Comparison of ENCODE assay signal across 16 cellular contexts in genomic region chr10:112969542-112969941, GRCh38. TPM values are rescaled to one million over a fixed set of nuclear protein-coding genes. Genes with fewer than 3 reads are reported as not detected.
DNase-seq lines count a peak whose midpoint lies in the region; ATAC-seq and TF ChIP-seq lines count a peak whose summit lies in the region.
"Had no signal": no experiment of that assay in that cellular context is flagged by ENCODE, and none has a peak within 500 bp of the region (broad histone marks: within the 10 kb centered on the region; RNA-seq: fewer than 3 reads in every experiment).

No MANE protein-coding gene starts in this region.

- no peak overlapping the region for H4K8ac ChIP-seq in trophoblast cell (ENCODE audit: low read depth, low read length)

- H2AFZ ChIP-seq in trophoblast cell (ENCODE audit: insufficient read depth, low read length, poor library complexity): no peak overlapping the region

- H3K4ac ChIP-seq in trophoblast cell (ENCODE audit: low read depth, low read length): no peak overlapping the region

- H3K79me1 ChIP-seq in trophoblast cell (ENCODE audit: low read length): peaks cover 19% of the 10 kb centered on the region

- H3K36me3 ChIP-seq in Panc1 (ENCODE audit: control insufficient read depth, insufficient read depth, low read length) (no peaks in the 10 kb centered on the region; the same call in 1 of the 2 replicates), trophoblast cell (ENCODE audit: control insufficient read depth in 1 of 2, insufficient read depth in 2 of 2, low read length in 2 of 2) (peaks cover 7 to 24% of the 10 kb centered on the region in 2 experiments)

- in situ Hi-C loops in Panc1 (cut with HindIII; ENCODE audit: low pct_unique_long_range_greater_than_20kb, low sequenced_read_pairs): no loop called here

- CTCF ChIA-PET in Panc1 (lab: Charles Lee): no interaction called here

- H3K9me3 ChIP-seq in Panc1 (ENCODE audit: control insufficient read depth, insufficient read depth, low read depth, low read length) (no peaks in the 10 kb centered on the region), trophoblast cell (ENCODE audit: insufficient read depth, low read depth, low read length) (no peaks in the 10 kb centered on the region)

- H3K4me1 ChIP-seq in Panc1 (ENCODE audit: control insufficient read depth, insufficient read depth, low read length): peaks cover 54% of the 10 kb centered on the region
- peaks cover 29 to 36% of the 10 kb centered on the region in 2 experiments for H3K4me1 ChIP-seq in trophoblast cell (ENCODE audit: control insufficient read depth in 1 of 2, insufficient read depth in 2 of 2, low read length in 2 of 2)

- DNase-seq in ELF-1 (ENCODE audit: low read depth, low spot score) (peak; percentile 91), Panc1 (ENCODE audit: low read depth, low spot score) (no peak), iPS-NIHi11 (ENCODE audit: low spot score) (peak; percentile 9), trophoblast cell (peak; percentile 83 to 93), germinal center (ENCODE audit: low spot score) (no peak)
- no peak for DNase-seq in activated effector memory CD4-positive, alpha-beta T cell treated with Interleukin-2 at 50 U/mL for 16 hours
- DNase-seq in stimulated activated CD4-positive, alpha-beta T cell treated with anti-CD3 and anti-CD28 coated beads, Interleukin-12 subunit alpha, Interleukin-12 subunit beta, amount 100 ng/mL, for 4 hours: no peak
- DNase-seq: C1 segment of cervical spinal cord, DMS 273 treated with DMSO at 0.1 percent for 48 hours, H7, NCI-H1048, NCI-H1436 treated with DMSO at 0.1 percent for 48 hours, NCI-H2029 treated with DMSO at 0.1 percent for 48 hours, NCI-H2171 treated with DMSO at 0.1 percent for 48 hours, NCI-H774 had no signal

- no peak overlapping the region for H2BK12ac ChIP-seq in trophoblast cell (ENCODE audit: low read length)

- no CpG with 5 or more reads among the region's 2 CpGs for WGBS in trophoblast cell (ENCODE audit: extremely low coverage, insufficient coverage, insufficient read length)

- no TSS peak for BruUV-seq in Panc1 (replicated peaks; lab: Mats Ljungman, UMichigan)

- no peak overlapping the region for H3K18ac ChIP-seq in trophoblast cell (ENCODE audit: low read length)

- TF ChIP-seq CTCF in Panc1 (IDR thresholded peaks at IDR 0.05): no peak

- H2AK5ac ChIP-seq in trophoblast cell (ENCODE audit: low read length): no peak overlapping the region

- no peak overlapping the region for H3K9ac ChIP-seq in trophoblast cell (ENCODE audit: low read length)

- ATAC-seq in Panc1: peak; percentile 22; the same call in 1 of the 2 replicates

- H3K4me2 ChIP-seq in trophoblast cell (ENCODE audit: low read length): no peak overlapping the region

- no peak overlapping the region for H2BK120ac ChIP-seq in trophoblast cell (ENCODE audit: insufficient read depth, low read length, poor library complexity)

- no peak overlapping the region for H4K91ac ChIP-seq in trophoblast cell (ENCODE audit: low read depth, low read length)

- no peak overlapping the region for H4K12ac ChIP-seq in trophoblast cell (ENCODE audit: low read depth, low read length)

- H3K27me3 ChIP-seq in Panc1 (ENCODE audit: control insufficient read depth, insufficient read depth, low read length) (no peaks in the 10 kb centered on the region), trophoblast cell (ENCODE audit: insufficient read depth, low read length) (no peaks in the 10 kb centered on the region)

- H3K14ac ChIP-seq in trophoblast cell (ENCODE audit: low read length): no peak overlapping the region

- peak overlapping the region; percentile 78 for H3K27ac ChIP-seq in Panc1 (ENCODE audit: low read length)
- peak overlapping the region; percentile 18 for H3K27ac ChIP-seq in trophoblast cell (ENCODE audit: low read depth, low read length)
- H3K27ac ChIP-seq: SK-N-MC had no signal

- H3K4me3 ChIP-seq in Panc1 (ENCODE audit: low read depth in 2 of 2, low read length in 2 of 2) (no peak overlapping the region), trophoblast cell (ENCODE audit: low read depth, low read length) (no peak overlapping the region)
- H3K4me3 ChIP-seq: SK-N-MC had no signal

- intact Hi-C loops in Panc1 (cut with micrococcal nuclease; ENCODE audit: unreplicated experiment): no loop called here

- POLR2A ChIA-PET in Panc1 (lab: Charles Lee): no interaction called here

- H2BK5ac ChIP-seq in trophoblast cell (ENCODE audit: low read depth, low read length, poor library complexity): no peak overlapping the region

- no peak overlapping the region for H3K23ac ChIP-seq in trophoblast cell (ENCODE audit: low read length)

- H3K79me2 ChIP-seq in trophoblast cell (ENCODE audit: control insufficient read depth, insufficient read depth, low read length, poor library complexity): peaks cover 7% of the 10 kb centered on the region

RNA-seq across cellular contexts. Expression of gene TCF7L2, which starts 19.5 kb away (rescaled TPM):
- total RNA-seq in Panc1 (2021; ENCODE audit: unreplicated experiment): 45.2 TPM
- 78.7 TPM for polyA plus RNA-seq in Panc1 (2012; ENCODE audit: insufficient read length)
- 83.7 and 89.6 TPM in 2 replicates for polyA plus RNA-seq in trophoblast cell (2013)

Comparison
In these comparisons a context has a peak if more than half of its experiments do, and no peak if none do; other contexts are left out.
1. DNase-seq: peak in ELF-1 (single experiment), iPS-NIHi11 (single experiment) and trophoblast cell (2 of 2); none in Panc1 (single experiment), activated effector memory CD4-positive, alpha-beta T cell treated with Interleukin-2 at 50 U/mL for 16 hours (single experiment), stimulated activated CD4-positive, alpha-beta T cell treated with anti-CD3 and anti-CD28 coated beads, Interleukin-12 subunit alpha, Interleukin-12 subunit beta, amount 100 ng/mL, for 4 hours (single experiment) and germinal center (single experiment).